Comparison of ENCODE assay signal across 8 cellular contexts in the genomic region with DNA sequence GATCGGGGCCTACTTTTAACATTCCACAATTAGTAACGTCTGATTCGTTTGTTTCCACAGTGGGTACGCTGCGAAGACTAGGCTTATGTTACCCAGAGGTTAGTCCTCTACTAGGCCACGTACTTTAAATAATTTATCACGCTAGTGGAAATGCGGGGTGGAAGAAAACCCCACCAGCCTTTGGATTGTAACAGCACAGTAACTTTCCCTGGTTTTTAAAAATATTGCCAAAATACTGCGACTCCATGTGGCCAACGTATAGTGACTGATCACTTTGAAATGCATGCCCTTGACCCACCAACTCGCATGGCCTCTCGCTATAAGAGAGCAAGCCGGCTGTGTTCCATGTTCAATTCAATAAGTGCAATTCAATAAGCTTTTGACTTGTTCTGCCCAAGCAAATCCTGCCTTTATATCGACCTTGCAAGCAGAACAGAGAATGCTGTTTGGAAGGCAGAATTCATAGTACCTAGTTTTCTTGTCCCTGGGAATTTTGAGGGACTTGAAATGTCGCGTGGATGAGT. TPM values are rescaled to one million over a fixed set of nuclear protein-coding genes. Genes with fewer than 3 reads are reported as not detected.
DNase-seq lines count a peak whose midpoint lies in the region; ATAC-seq, FAIRE-seq and TF ChIP-seq lines count a peak whose summit lies in the region.

No MANE protein-coding gene starts in this region.

- no peak overlapping the region for H2BK20ac ChIP-seq in IMR-90 (ENCODE audit: low read depth, low read length)

- no peak for FAIRE-seq in GM12878 (lab: Jason Lieb, UNC)

- TF ChIP-seq POLR2A in IMR-90 (IDR thresholded peaks at IDR 0.05; ENCODE audit: low read depth, low read length) (no peak; the same call in 1 of the 2 replicates), GM12878 (IDR thresholded peaks at IDR 0.05; ENCODE audit: low read depth, low read length) (no peak)

- peaks cover 38% of the 10 kb centered on the region for H3K79me2 ChIP-seq in GM12878 (ENCODE audit: control insufficient read depth, insufficient read depth, low read length)

- H3K9me3 ChIP-seq in BLaER1, result no peaks in the 10 kb centered on the region
- H3K9me3 ChIP-seq in IMR-90 (ENCODE audit: control insufficient read depth, insufficient read depth, low read length), result no peaks in the 10 kb centered on the region
- no peaks in the 10 kb centered on the region; the same call in 2 of the 3 replicates for H3K9me3 ChIP-seq in GM12878 (replicated peaks; ENCODE audit: control insufficient read depth, insufficient read depth, low read length)

- BruUV-seq in IMR-90 (replicated peaks; lab: Mats Ljungman, UMichigan) (no TSS peak), GM12878 (replicated peaks; lab: Mats Ljungman, UMichigan) (TSS peak; percentile 52)

- TF ChIP-seq RAD21 in IMR-90 (IDR thresholded peaks at IDR 0.05; ENCODE audit: low read length) (no peak), GM12878 (IDR thresholded peaks at IDR 0.05; ENCODE audit: insufficient read depth, low read depth, low read length) (no peak)

- in situ Hi-C loops in IMR-90 (cut with MboI; ENCODE audit: low sequenced_read_pairs) (no loop called here), GM12878 (cut with MboI) (no loop called here)

- H2BK5ac ChIP-seq in IMR-90 (ENCODE audit: low read depth, low read length, poor library complexity, severe bottlenecking), result peak overlapping the region; percentile 99

- peak overlapping the region; percentile 78 for H4K5ac ChIP-seq in IMR-90 (ENCODE audit: low read depth, low read length)

- peak overlapping the region; percentile 95 for H3K56ac ChIP-seq in IMR-90 (ENCODE audit: extremely low read depth, insufficient read depth, low read length)

- peak overlapping the region; percentile 84 for H3K4me2 ChIP-seq in BLaER1
- H3K4me2 ChIP-seq in IMR-90 (ENCODE audit: low read depth, low read length), result peak overlapping the region; percentile 84
- H3K4me2 ChIP-seq in GM12878 (ENCODE audit: control insufficient read depth, insufficient read depth), result peak overlapping the region; percentile 51

- peak overlapping the region; percentile 89 to 96 for H4K8ac ChIP-seq in IMR-90 (ENCODE audit: low read depth in 2 of 2, low read length in 2 of 2)

- dilution Hi-C loops in IMR-90 (cut with HindIII; ENCODE audit: low sequenced_read_pairs, unreplicated experiment), result no loop called here

- POLR2A ChIA-PET in IMR-90 (lab: Charles Lee; ENCODE audit: unreplicated experiment) (interaction anchor here (1.0 kb wide), 1 partner anchor 291 kb away, joined by 3 read pairs; no protein-coding TSS in a partner anchor), GM12878 (lab: Charles Lee) (interaction anchor here (1.2 to 2.1 kb wide), 4 partner anchors 12 to 280 kb away, joined by 3 to 7 read pairs (median 5); a partner anchor contains a TSS)

- H3K4ac ChIP-seq in IMR-90 (ENCODE audit: low read depth, low read length), result peak overlapping the region; percentile 89

- ATAC-seq in IMR-90 (ENCODE audit: low read depth), result no peak; the same call in 1 of the 2 replicates
- no peak for ATAC-seq in GM12878
- ATAC-seq in HG03432 (IDR thresholded peaks at IDR 0.05; ENCODE audit: unreplicated experiment), result no peak

- H3K4me3 ChIP-seq in BLaER1 (peak overlapping the region; percentile 90), IMR-90 (ENCODE audit: insufficient read depth, low read depth, low read length) (peak overlapping the region; percentile 76), GM12878 (peak overlapping the region; percentile 67), urinary bladder (ENCODE audit: low read depth, low read length) (peak overlapping the region; percentile 32)

- no peak for TF ChIP-seq EP300 in GM12878 (IDR thresholded peaks at IDR 0.05; ENCODE audit: borderline replicate concordance in 1 of 2, control insufficient read depth in 1 of 2, low read depth in 2 of 2, low read length in 2 of 2)

- H3K18ac ChIP-seq in IMR-90 (ENCODE audit: low read depth, low read length), result peak overlapping the region; percentile 67

- H3K9ac ChIP-seq in BLaER1 (peak overlapping the region; percentile 85), IMR-90 (ENCODE audit: low read depth, low read length) (peak overlapping the region; percentile 99), GM12878 (ENCODE audit: control insufficient read depth, insufficient read depth, low read length) (peak overlapping the region; percentile 89)

- no peak for TF ChIP-seq CTCF in IMR-90 (conservative IDR thresholded peaks at IDR 0.05; ENCODE audit: low read depth, low read length)
- TF ChIP-seq CTCF in GM12878 (IDR thresholded peaks at IDR 0.05 in 2 of 3, conservative IDR thresholded peaks at IDR 0.05 in 1 of 3; ENCODE audit: control insufficient read depth in 2 of 3, extremely low read depth in 1 of 3, insufficient read depth in 1 of 3, low read depth in 3 of 3, low read length in 3 of 3), result no peak

- WGBS in IMR-90 (ENCODE audit: extremely low coverage in 2 of 2, insufficient read length in 1 of 2), 2 experiments, result 47% methylated on average over 7 of the region's 16 CpGs; no CpG with 5 or more reads in 1 of the 2 experiments
- 35% methylated on average over 16 of the region's 16 CpGs for WGBS in GM12878 (ENCODE audit: insufficient coverage, insufficient replicate concordance, low lambda C conversion rate, missing lambda C conversion rate)
- 25% methylated on average over 16 of the region's 16 CpGs for WGBS in urinary bladder

- H3K9me1 ChIP-seq in IMR-90 (ENCODE audit: insufficient read depth, low read length), result no peaks in the 10 kb centered on the region; the same call in 1 of the 2 replicates

- CTCF ChIA-PET in IMR-90 (lab: Yijun Ruan, JAX), result no interaction called here
- CTCF ChIA-PET in GM12878 (lab: Yijun Ruan, JAX), result interaction anchor here (1.0 to 1.5 kb wide), 2 partner anchors 51 to 225 kb away, joined by 3 to 5 read pairs; no protein-coding TSS in a partner anchor

- H3K27me3 ChIP-seq in BLaER1 (no peaks in the 10 kb centered on the region), IMR-90 (ENCODE audit: control insufficient read depth, insufficient read depth, low read length) (no peaks in the 10 kb centered on the region), GM12878 (replicated peaks in 1 of 2; ENCODE audit: control insufficient read depth in 2 of 2, insufficient read depth in 2 of 2, low read length in 1 of 2) (no peaks in the 10 kb centered on the region)

- H4K20me1 ChIP-seq in BLaER1 (no peaks in the 10 kb centered on the region), IMR-90 (ENCODE audit: insufficient read depth, low read length) (no peaks in the 10 kb centered on the region), GM12878 (ENCODE audit: control insufficient read depth, insufficient read depth) (no peaks in the 10 kb centered on the region)

- H3K4me1 ChIP-seq in BLaER1, result peaks cover 32% of the 10 kb centered on the region
- H3K4me1 ChIP-seq in IMR-90 (ENCODE audit: control insufficient read depth, insufficient read depth, low read length), result no peaks in the 10 kb centered on the region; the same call in 1 of the 2 replicates
- 0 out of 2 replicates have a peak, but pooled peaks cover 3% of the 10 kb centered on the region for H3K4me1 ChIP-seq in GM12878 (ENCODE audit: control insufficient read depth, insufficient read depth, low read length)
- H3K4me1 ChIP-seq in urinary bladder (ENCODE audit: insufficient read depth), result no peaks in the 10 kb centered on the region

- peak overlapping the region; percentile 30; the same call in 2 of the 3 replicates for H2BK15ac ChIP-seq in IMR-90 (ENCODE audit: low read depth, low read length)

- DNase-seq in IMR-90 (peak; percentile 5), GM12878 (ENCODE audit: low read depth, low spot score) (no peak), medulla oblongata (ENCODE audit: extremely low spot score) (peak; percentile 51), COLO829 (ENCODE audit: low spot score) (no peak), amniotic stem cell (lab: John Stamatoyannopoulos, UW) (no peak)

- RAD21 ChIA-PET in GM12878 (lab: Charles Lee; ENCODE audit: unreplicated experiment), result interaction anchor here (1.5 to 1.6 kb wide), 2 partner anchors 25 to 51 kb away, joined by 3 to 4 read pairs; no protein-coding TSS in a partner anchor

- H2AFZ ChIP-seq in IMR-90 (replicated peaks; ENCODE audit: low read length, poor library complexity), result peak overlapping the region; percentile 98
- H2AFZ ChIP-seq in GM12878 (ENCODE audit: control insufficient read depth, low read depth, low read length), result peak overlapping the region; percentile 89

- H3K14ac ChIP-seq in IMR-90 (replicated peaks; ENCODE audit: low read depth, low read length), result peak overlapping the region; percentile 90

- H2AK9ac ChIP-seq in IMR-90 (replicated peaks; ENCODE audit: low read depth, low read length, poor library complexity), result peak overlapping the region; percentile 13

- H3K27ac ChIP-seq in BLaER1 (peak overlapping the region; percentile 95), IMR-90 (ENCODE audit: insufficient read depth, low read length) (peak overlapping the region; percentile 99), GM12878 (ENCODE audit: control insufficient read depth, insufficient read depth) (peak overlapping the region; percentile 97), urinary bladder (ENCODE audit: low read depth) (peak overlapping the region; percentile 95)

- H3K36me3 ChIP-seq in BLaER1 (0 out of 2 replicates have a peak, but pooled peaks cover 3% of the 10 kb centered on the region), IMR-90 (ENCODE audit: control insufficient read depth, insufficient read depth, low read length) (no peaks in the 10 kb centered on the region), GM12878 (ENCODE audit: control insufficient read depth in 2 of 2, insufficient read depth in 2 of 2, low read length in 1 of 2) (no peaks in the 10 kb centered on the region), urinary bladder (ENCODE audit: insufficient read depth) (no peaks in the 10 kb centered on the region)

- SMC1A ChIA-PET in GM12878 (lab: Charles Lee; ENCODE audit: uncharacterized antibody, unreplicated experiment), result interaction anchor here (0.9 to 1.8 kb wide), 3 partner anchors 8 to 23 kb away, joined by 3 to 7 read pairs (median 5); no protein-coding TSS in a partner anchor

- peak overlapping the region; percentile 11; the same call in 1 of the 2 replicates for H2AK5ac ChIP-seq in IMR-90 (ENCODE audit: low read depth, low read length)

- H2BK120ac ChIP-seq in IMR-90 (ENCODE audit: low read depth, low read length), result peak overlapping the region; percentile 69; the same call in 1 of the 2 replicates

- H4K91ac ChIP-seq in IMR-90 (ENCODE audit: insufficient read depth, low read depth, low read length), result peak overlapping the region; percentile 85

- peak overlapping the region; percentile 84 for H3K23ac ChIP-seq in IMR-90 (ENCODE audit: low read depth, low read length)

- intact Hi-C loops in IMR-90 (cut with micrococcal nuclease), result loop anchor here (1.0 kb wide), 1 partner anchor 243 kb away; no protein-coding TSS in a partner anchor
- intact Hi-C loops in GM12878 (cut with micrococcal nuclease; ENCODE audit: unreplicated experiment), result loop anchor here (2.0 kb wide), 1 partner anchor 249 kb away; no protein-coding TSS in a partner anchor

- peaks cover 2 to 6% of the 10 kb centered on the region in 2 experiments; a peak in 2 of 4 replicates for H3K79me1 ChIP-seq in IMR-90 (ENCODE audit: low read depth in 1 of 2, low read length in 2 of 2)

RNA-seq across cellular contexts. Expression of a gene that starts 0.9 kb away (rescaled TPM):
- total RNA-seq in IMR-90 (2012; rRNA removed), result 41.9 and 60.4 TPM in 2 replicates
- 16.0 and 16.7 TPM in 2 replicates for polyA plus RNA-seq in IMR-90 (2012; rRNA removed)
- polyA plus RNA-seq in IMR-90 (2012; cell fraction: cytosol; rRNA removed), result 2.1 and 5.9 TPM in 2 replicates
- 2.7 and 5.9 TPM in 2 replicates for polyA plus RNA-seq in IMR-90 (2012; cell fraction: nucleus; rRNA removed; ENCODE audit: low replicate concordance)
- 23.7 and 27.5 TPM in 2 replicates for total RNA-seq in GM12878 (2013; cell fraction: nucleolus; rRNA removed)
- total RNA-seq in GM12878 (2014; rRNA removed), result 15.9 and 17.6 TPM in 2 replicates
- total RNA-seq in GM12878 (2014; rRNA removed; fragmentation: Illumina TruSeq; extraction: Trizol), result 14.2 and 16.4 TPM in 2 replicates
- total RNA-seq in GM12878 (2021), result 23.7 and 26.8 TPM in 2 replicates
- polyA plus RNA-seq in GM12878 (2011; ENCODE audit: low read depth), result 7.1 TPM
- 19.7 and 28.7 TPM in 2 replicates for polyA plus RNA-seq in GM12878 (2011; rRNA removed)
- 14.9 and 20.2 TPM in 2 replicates for polyA plus RNA-seq in GM12878 (2011; cell fraction: cytosol; rRNA removed)
- 9.4 and 12.6 TPM in 2 replicates for polyA plus RNA-seq in GM12878 (2011; cell fraction: nucleus; rRNA removed)
- polyA plus RNA-seq in GM12878 (2012), result 10.3 and 13.0 TPM in 2 replicates
- polyA plus RNA-seq in GM12878 (2014; fragmentation: Illumina TruSeq; extraction: Trizol), result 15.6 and 19.8 TPM in 2 replicates
- 1 to 10 TPM; 3.5 to 5.1 TPM for polyA plus RNA-seq in GM12878 (2014; fragmentation: Nextera tagmentation; extraction: Ambion mirVana)
- 17.9 and 18.5 TPM in 2 replicates for polyA plus RNA-seq in GM12878 (2014; rRNA removed)
- 1 to 10 TPM; 2.5 to 2.9 TPM for polyA plus RNA-seq in GM12878 (2016; fragmentation: Nextera tagmentation; extraction: Ambion mirVana)
- 43.7 and 75.0 TPM in 2 replicates for polyA minus RNA-seq in GM12878 (2011; rRNA and poly(A)+ RNA removed)
- 19.8 and 26.3 TPM in 2 replicates for polyA minus RNA-seq in GM12878 (2011; cell fraction: cytosol; rRNA and poly(A)+ RNA removed)
- 7.3 and 11.6 TPM in 2 replicates for polyA minus RNA-seq in GM12878 (2011; cell fraction: nucleus; rRNA and poly(A)+ RNA removed)
- total RNA-seq in urinary bladder, result 44.7 TPM
- polyA plus RNA-seq in urinary bladder, result 12.7 TPM

Comparison
In these comparisons a context has a peak if more than half of its experiments do, and no peak if none do; other contexts are left out.
1. H3K4me3 ChIP-seq: peak in every context shown above with its lines; median percentile 90 in BLaER1; 76 in IMR-90; 67 in GM12878; 32 in urinary bladder.
2. DNase-seq: peak in IMR-90 (single experiment) and medulla oblongata (single experiment); none in GM12878 (single experiment), COLO829 (single experiment) and amniotic stem cell (single experiment).
3. Peak in every context shown above with its lines, with median percentiles within 50 percentile points of each other: H3K27ac ChIP-seq, H3K4me2 ChIP-seq and H3K9ac ChIP-seq.